ENCODE assay signal across 1 cellular context in the genomic region with DNA sequence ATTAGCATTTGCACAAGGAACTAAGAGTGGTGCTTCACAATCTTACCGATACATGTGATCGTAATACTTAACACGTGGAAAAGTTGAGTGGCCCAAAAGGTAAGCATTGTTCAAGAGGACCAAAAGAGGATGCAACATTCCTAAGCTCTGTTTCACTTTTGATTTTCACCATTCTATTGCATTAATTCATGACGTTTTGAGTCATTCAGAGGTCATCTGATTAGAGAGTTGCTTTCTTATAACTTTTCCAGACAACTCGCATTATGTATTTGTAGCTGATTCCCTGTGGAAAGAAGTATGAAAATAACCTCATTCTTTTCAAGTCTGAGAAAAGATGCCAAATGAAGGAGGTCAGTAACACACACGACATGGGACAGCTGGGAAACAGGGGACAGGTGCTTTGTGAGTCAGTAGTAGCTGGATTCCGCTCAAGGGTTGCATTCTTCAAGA.
TF ChIP-seq lines count a peak whose summit lies in the region.

No MANE protein-coding gene starts in this region.

TF ChIP-seq in IMR-90, 13 proteins besides CTCF, POLR2A, EP300 and RAD21 (continued from another document):
- TF ChIP-seq, protein P1, sequence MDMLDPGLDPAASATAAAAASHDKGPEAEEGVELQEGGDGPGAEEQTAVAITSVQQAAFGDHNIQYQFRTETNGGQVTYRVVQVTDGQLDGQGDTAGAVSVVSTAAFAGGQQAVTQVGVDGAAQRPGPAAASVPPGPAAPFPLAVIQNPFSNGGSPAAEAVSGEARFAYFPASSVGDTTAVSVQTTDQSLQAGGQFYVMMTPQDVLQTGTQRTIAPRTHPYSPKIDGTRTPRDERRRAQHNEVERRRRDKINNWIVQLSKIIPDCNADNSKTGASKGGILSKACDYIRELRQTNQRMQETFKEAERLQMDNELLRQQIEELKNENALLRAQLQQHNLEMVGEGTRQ (IDR thresholded peaks at IDR 0.05; ENCODE audit: low read depth, low read length) = no peak
- no peak for TF ChIP-seq CHD1 (IDR thresholded peaks at IDR 0.05; ENCODE audit: low read depth, low read length)
- TF ChIP-seq RCOR1 (IDR thresholded peaks at IDR 0.05; ENCODE audit: insufficient replicate concordance, low read length) = no peak
- TF ChIP-seq FOS (IDR thresholded peaks at IDR 0.05; ENCODE audit: low read depth, low read length) = no peak
